20 cellular contexts compared by ENCODE assay signal in the genomic region with DNA sequence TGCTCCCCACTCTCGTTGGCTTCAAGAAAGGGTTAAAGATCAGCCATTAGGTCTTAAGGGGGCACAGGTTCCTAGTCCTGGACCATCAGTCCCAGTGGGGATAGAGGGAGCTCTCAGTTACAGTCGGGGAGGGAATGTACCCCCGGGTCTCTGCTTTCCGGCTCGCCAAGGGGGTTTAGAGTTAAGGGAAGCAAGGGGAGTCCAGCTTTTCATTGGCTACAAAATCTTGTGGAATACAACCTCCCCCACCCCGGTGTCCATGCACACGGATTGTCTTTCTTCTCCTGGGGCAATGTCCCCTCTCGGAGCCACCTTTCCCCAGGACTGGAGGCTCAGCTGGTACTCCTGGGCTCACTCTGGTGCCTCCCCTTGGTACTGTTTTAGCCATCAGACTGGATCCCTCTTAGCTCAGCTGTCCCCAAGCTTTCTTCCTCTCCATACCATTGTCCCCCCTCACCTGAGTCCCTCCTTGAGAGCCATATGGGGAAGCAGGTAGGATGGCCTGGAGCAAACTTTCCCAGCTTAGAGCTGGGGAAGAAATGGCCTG. TPM values are rescaled to one million over a fixed set of nuclear protein-coding genes. Genes with fewer than 3 reads are reported as not detected.
DNase-seq lines count a peak whose midpoint lies in the region; ATAC-seq and TF ChIP-seq lines count a peak whose summit lies in the region.
"Had no signal": no experiment of that assay in that cellular context is flagged by ENCODE, and none has a peak within 500 bp of the region (broad histone marks: within the 10 kb centered on the region; RNA-seq: fewer than 3 reads in every experiment).

A gene (minus strand): TSS at position 480 of the 547 bp plus-strand sequence. CDS start 0 bp downstream, at position 480.

- H3K4me3 ChIP-seq in CD4-positive, CD25-positive, alpha-beta regulatory T cell (ENCODE audit: low read depth, low read length), result no peak within 1 kb of the TSS
- H3K4me3 ChIP-seq in IMR-90 (ENCODE audit: insufficient read depth, low read depth, low read length) (no peak within 1 kb of the TSS), osteoblast (ENCODE audit: insufficient read depth, low read length) (no peak within 1 kb of the TSS)
- H3K4me3 ChIP-seq: GM23248 had no signal

- peaks cover 11 to 27% of the 10 kb centered on the region in 2 experiments; a peak in 3 of 4 replicates for H3K79me1 ChIP-seq in IMR-90 (ENCODE audit: low read depth in 1 of 2, low read length in 2 of 2)

- H4K8ac ChIP-seq in IMR-90 (ENCODE audit: low read depth in 2 of 2, low read length in 2 of 2), result no peak within 1 kb of the TSS

- intact Hi-C loops in IMR-90 (cut with micrococcal nuclease) (no loop called here), left colon (cut with DNase I, micrococcal nuclease) (no loop called here)

- H3K79me2 ChIP-seq in osteoblast (ENCODE audit: insufficient read depth, low read length), result peaks cover 7% of the 10 kb centered on the region

- CTCF ChIA-PET in IMR-90 (lab: Yijun Ruan, JAX), result interaction anchor here (0.8 to 1.1 kb wide), 3 partner anchors 19 to 138 kb away, joined by 3 to 4 read pairs (median 3); no protein-coding TSS in a partner anchor

- no peak within 1 kb of the TSS for H3K23ac ChIP-seq in IMR-90 (ENCODE audit: low read depth, low read length)

- H4K91ac ChIP-seq in IMR-90 (ENCODE audit: insufficient read depth, low read depth, low read length), result no peak within 1 kb of the TSS

- H2AFZ ChIP-seq in IMR-90 (replicated peaks; ENCODE audit: low read length, poor library complexity), result peak within 1 kb of the TSS; percentile 25
- H2AFZ ChIP-seq in osteoblast (ENCODE audit: low read length), result no peak within 1 kb of the TSS
- H2AFZ ChIP-seq: GM23248 had no signal

- POLR2A ChIA-PET in IMR-90 (lab: Charles Lee; ENCODE audit: unreplicated experiment), result interaction anchor here (0.6 kb wide), 1 partner anchor 15 kb away, joined by 4 read pairs; no protein-coding TSS in a partner anchor

- H3K56ac ChIP-seq in IMR-90 (ENCODE audit: extremely low read depth, insufficient read depth, low read length), result no peak within 1 kb of the TSS

- no peak within 1 kb of the TSS for H3K4me3 Mint-ChIP-seq in CD4-positive, CD25-positive, alpha-beta regulatory T cell
- H3K4me3 Mint-ChIP-seq: CD4-positive, alpha-beta T cell; IgD-negative memory B cell had no signal

- H3K4ac ChIP-seq in IMR-90 (ENCODE audit: low read depth, low read length), result no peak within 1 kb of the TSS

- no peak within 1 kb of the TSS for H2BK5ac ChIP-seq in IMR-90 (ENCODE audit: low read depth, low read length, poor library complexity, severe bottlenecking)

- no peak within 1 kb of the TSS for H2BK15ac ChIP-seq in IMR-90 (ENCODE audit: low read depth, low read length)

- no peaks in the 10 kb centered on the region for H3K9me3 ChIP-seq in CD4-positive, CD25-positive, alpha-beta regulatory T cell (ENCODE audit: control insufficient read depth in 2 of 2, low read length in 2 of 2)
- H3K9me3 ChIP-seq in IMR-90 (ENCODE audit: control insufficient read depth, insufficient read depth, low read length) (no peaks in the 10 kb centered on the region), osteoblast (ENCODE audit: low read depth, low read length) (no peaks in the 10 kb centered on the region)

- 93% methylated on average over 3 of the region's 8 CpGs; no CpG with 5 or more reads in 1 of the 2 experiments for WGBS in IMR-90 (ENCODE audit: extremely low coverage in 2 of 2, insufficient read length in 1 of 2), 2 experiments

- no peaks in the 10 kb centered on the region for H3K4me1 ChIP-seq in CD4-positive, CD25-positive, alpha-beta regulatory T cell (ENCODE audit: control insufficient read depth, insufficient read depth, low read length, poor library complexity, severe bottlenecking)
- H3K4me1 ChIP-seq in IMR-90 (ENCODE audit: control insufficient read depth, insufficient read depth, low read length) (peaks cover 9% of the 10 kb centered on the region), osteoblast (ENCODE audit: insufficient read depth, low read length) (no peaks in the 10 kb centered on the region)

- peaks cover 0 to 1% (median 0%) of the 10 kb centered on the region in 7 donors for H3K9me3 Mint-ChIP-seq in CD4-positive, CD25-positive, alpha-beta regulatory T cell
- H3K9me3 Mint-ChIP-seq: CD4-positive, alpha-beta T cell; IgD-negative memory B cell had no signal

- H3K4me1 Mint-ChIP-seq in CD4-positive, CD25-positive, alpha-beta regulatory T cell, result no peaks in the 10 kb centered on the region

- H2AK5ac ChIP-seq in IMR-90 (ENCODE audit: low read depth, low read length), result no peak within 1 kb of the TSS

- peak within 1 kb of the TSS in 2 of 3 donors; percentile 41 to 46 for H3K27ac Mint-ChIP-seq in CD4-positive, CD25-positive, alpha-beta regulatory T cell
- H3K27ac Mint-ChIP-seq: CD4-positive, alpha-beta T cell had no signal

- H4K5ac ChIP-seq in IMR-90 (ENCODE audit: low read depth, low read length), result no peak within 1 kb of the TSS

- peaks cover 17% of the 10 kb centered on the region for H3K36me3 Mint-ChIP-seq in CD4-positive, CD25-positive, alpha-beta regulatory T cell

- H2AK9ac ChIP-seq in IMR-90 (replicated peaks; ENCODE audit: low read depth, low read length, poor library complexity), result no peak within 1 kb of the TSS

- H3K27me3 ChIP-seq in CD4-positive, CD25-positive, alpha-beta regulatory T cell (ENCODE audit: control insufficient read depth, insufficient read depth, low read length), result no peaks in the 10 kb centered on the region
- H3K27me3 ChIP-seq in IMR-90 (ENCODE audit: control insufficient read depth, insufficient read depth, low read length) (no peaks in the 10 kb centered on the region), osteoblast (ENCODE audit: insufficient read depth, low read length) (no peaks in the 10 kb centered on the region)

- dilution Hi-C loops in IMR-90 (cut with HindIII; ENCODE audit: low sequenced_read_pairs, unreplicated experiment), result no loop called here

- H3K9me1 ChIP-seq in IMR-90 (ENCODE audit: insufficient read depth, low read length), result peaks cover 14% of the 10 kb centered on the region; the same call in 1 of the 2 replicates

- ATAC-seq in CD4-positive, CD25-positive, alpha-beta regulatory T cell (ENCODE audit: low read depth in 2 of 2), result no peak
- ATAC-seq in IMR-90 (ENCODE audit: low read depth) (no peak), left colon (peak; percentile 5), HG02623 (IDR thresholded peaks at IDR 0.05; ENCODE audit: unreplicated experiment) (no peak)

- H2BK20ac ChIP-seq in IMR-90 (ENCODE audit: low read depth, low read length), result no peak within 1 kb of the TSS

- no peak within 1 kb of the TSS for H3K4me2 ChIP-seq in IMR-90 (ENCODE audit: low read depth, low read length)
- H3K4me2 ChIP-seq in osteoblast (ENCODE audit: insufficient read depth, low read length), result no peak within 1 kb of the TSS

- TF ChIP-seq RAD21 in IMR-90 (IDR thresholded peaks at IDR 0.05; ENCODE audit: low read length), result no peak

- DNase-seq in CD4-positive, CD25-positive, alpha-beta regulatory T cell, result no peak
- DNase-seq in IMR-90 (no peak), left colon (no peak), osteoblast (ENCODE audit: insufficient read length, low spot score, missing footprints) (peak; percentile 81), EL (no peak), SK-N-DZ (ENCODE audit: low spot score) (no peak)
- DNase-seq: Calu3; CD4-positive, alpha-beta T cell; DMS79; GDM1; GM23248; NCI-H1417 treated with DMSO at 0.1 percent for 48 hours; NCI-H2081 treated with DMSO at 0.1 percent for 48 hours; NCI-H345; NCI-H526 treated with DMSO at 0.1 percent for 48 hours; NK-92 treated with Interleukin-12 subunit alpha and Interleukin-12 subunit beta, amount 100 ng/mL, for 24 hours; OCI-M1 had no signal

- peaks cover 22% of the 10 kb centered on the region for H3K36me3 ChIP-seq in CD4-positive, CD25-positive, alpha-beta regulatory T cell (ENCODE audit: control insufficient read depth, insufficient read depth, low read length)
- peaks cover 39% of the 10 kb centered on the region for H3K36me3 ChIP-seq in IMR-90 (ENCODE audit: control insufficient read depth, insufficient read depth, low read length)
- H3K36me3 ChIP-seq in osteoblast (ENCODE audit: insufficient read depth, low read length), result peaks cover 41% of the 10 kb centered on the region

- no peak within 1 kb of the TSS for H3K9ac ChIP-seq in IMR-90 (ENCODE audit: low read depth, low read length)
- H3K9ac ChIP-seq: GM23248 had no signal

- peaks cover 41% of the 10 kb centered on the region for H4K20me1 ChIP-seq in IMR-90 (ENCODE audit: insufficient read depth, low read length)
- peaks cover 32% of the 10 kb centered on the region for H4K20me1 ChIP-seq in osteoblast (ENCODE audit: insufficient read depth, low read length)

- no TSS peak for BruUV-seq in IMR-90 (replicated peaks; lab: Mats Ljungman, UMichigan)

- TF ChIP-seq CTCF in IMR-90 (conservative IDR thresholded peaks at IDR 0.05; ENCODE audit: low read depth, low read length), result no peak
- no peak for TF ChIP-seq CTCF in osteoblast (IDR thresholded peaks at IDR 0.05; ENCODE audit: extremely low read depth, low read depth, low read length)

- no peaks in the 10 kb centered on the region for H3K27me3 Mint-ChIP-seq in CD4-positive, CD25-positive, alpha-beta regulatory T cell
- H3K27me3 Mint-ChIP-seq: CD4-positive, alpha-beta T cell had no signal

- H3K14ac ChIP-seq in IMR-90 (replicated peaks; ENCODE audit: low read depth, low read length), result no peak within 1 kb of the TSS

- no peak within 1 kb of the TSS for H2BK120ac ChIP-seq in IMR-90 (ENCODE audit: low read depth, low read length)

- in situ Hi-C loops in IMR-90 (cut with MboI; ENCODE audit: low sequenced_read_pairs), result no loop called here

- H3K18ac ChIP-seq in IMR-90 (ENCODE audit: low read depth, low read length), result no peak within 1 kb of the TSS

- TF ChIP-seq POLR2A in IMR-90 (IDR thresholded peaks at IDR 0.05; ENCODE audit: low read depth, low read length), result no peak

- no peak within 1 kb of the TSS for H3K27ac ChIP-seq in CD4-positive, CD25-positive, alpha-beta regulatory T cell (ENCODE audit: insufficient read depth, low read length, poor library complexity, severe bottlenecking)
- H3K27ac ChIP-seq in IMR-90 (ENCODE audit: insufficient read depth, low read length) (no peak within 1 kb of the TSS), osteoblast (ENCODE audit: low read depth, low read length) (no peak within 1 kb of the TSS)
- H3K27ac ChIP-seq: GM23248 had no signal

TF ChIP-seq in IMR-90, 13 proteins besides CTCF, POLR2A, EP300 and RAD21 (continues in another document):
- no peak for TF ChIP-seq MAFK (IDR thresholded peaks at IDR 0.05; ENCODE audit: low read depth, low read length)

RNA-seq across cellular contexts. Expression of the gene that starts here (rescaled TPM):
- total RNA-seq in CD4-positive, CD25-positive, alpha-beta regulatory T cell, result not detected
- not detected for polyA plus RNA-seq in CD4-positive, CD25-positive, alpha-beta regulatory T cell
- total RNA-seq in IMR-90 (2012; rRNA removed), result not detected in 2 replicates
- not detected in 2 replicates for polyA plus RNA-seq in IMR-90 (2012; rRNA removed)
- polyA plus RNA-seq in IMR-90 (2012; cell fraction: cytosol; rRNA removed), result not detected in 2 replicates
- 0.23 and 1.2 TPM in 2 replicates for polyA plus RNA-seq in IMR-90 (2012; cell fraction: nucleus; rRNA removed; ENCODE audit: low replicate concordance)
- not detected for total RNA-seq in left colon
- under 0.01 TPM in 1 of 2 replicates, not detected in the other for total RNA-seq in osteoblast
- not detected in 2 replicates for polyA plus RNA-seq in SK-N-DZ (2014; cell fraction: cytosol; rRNA removed)
- polyA plus RNA-seq in SK-N-DZ (2014; cell fraction: nucleus; rRNA removed), result not detected in 2 replicates
- total RNA-seq: Calu3; CD4-positive, alpha-beta T cell; GM23248; LHCN-M2 had no signal
- polyA plus RNA-seq: GM23248, IgD-negative memory B cell had no signal

Comparison
In these comparisons a context has a peak if more than half of its experiments do, and no peak if none do; other contexts are left out.
1. Peak in ATAC-seq in left colon; RNA of the gene not detected or under 1 TPM.
2. Peak in DNase-seq in osteoblast; RNA of the gene not detected or under 1 TPM.